ENCODE assay signal across 17 cellular contexts in the genomic region with DNA sequence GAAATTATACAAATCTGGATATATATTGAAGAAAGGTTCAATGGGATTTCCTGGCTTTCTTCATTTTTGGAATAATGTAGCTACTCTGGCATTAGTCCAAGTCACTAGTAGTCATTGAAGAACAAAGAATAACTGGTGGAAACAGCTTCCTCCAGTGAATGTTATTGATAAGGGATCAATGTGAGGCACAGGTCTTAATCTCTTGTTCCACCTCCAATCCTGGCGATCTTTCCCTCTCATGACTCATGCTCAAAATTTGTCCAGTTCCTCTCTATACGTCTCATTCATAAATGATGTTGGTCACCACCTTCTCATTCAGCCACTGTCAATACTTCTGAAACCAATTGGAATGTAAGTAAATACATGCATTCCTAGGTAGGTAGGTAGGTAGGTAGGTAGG.
"Had no signal": no experiment of that assay in that cellular context is flagged by ENCODE, and none has a peak within 500 bp of the region (broad histone marks: within the 10 kb centered on the region; RNA-seq: fewer than 3 reads in every experiment).

No MANE protein-coding gene starts in this region.

- DNase-seq: activated CD4-positive, alpha-beta memory T cell treated with anti-CD3 and anti-CD28 coated beads, Interleukin-2, amount 10 ng/mL, durations not matched to agents 7 days and 5 days; activated CD4-positive, alpha-beta T cell treated with anti-CD3 and anti-CD28 coated beads for 36 hours; activated CD4-positive, alpha-beta T cell treated with anti-CD3 and anti-CD28 coated beads, Interleukin-2, amount 50 U/mL, for 1 hour; activated gamma-delta T cell; activated naive CD4-positive, alpha-beta T cell treated with anti-CD3 and anti-CD28 coated beads for 36 hours; activated T-cell treated with anti-CD3 and anti-CD28 coated beads for 4 hours; activated T-cell treated with anti-CD3 and anti-CD28 coated beads, Interleukin-2, amount 50 U/mL, for 48 hours; cerebellar nuclear complex; NCI-H2107; T-helper 1 cell had no signal

- H2AFZ ChIP-seq: PC-9 had no signal

- H3K4me2 ChIP-seq: PC-9, SK-N-SH had no signal

- ATAC-seq: activated CD4-positive, alpha-beta T cell treated with anti-CD3 and anti-CD28 coated beads for 36 hours; activated T-helper 17 cell treated with anti-CD3 and anti-CD28 coated beads, Interleukin-2, amount 50 U/mL, for 72 hours; K562 had no signal

- H3K9me2 ChIP-seq: SK-N-SH had no signal

- H3K36me3 ChIP-seq: brain microvascular endothelial cell, SJCRH30, WERI-Rb-1 had no signal

- H3K9me3 ChIP-seq: SJCRH30, SK-N-SH had no signal

- H3K27me3 ChIP-seq: brain microvascular endothelial cell, SJCRH30 had no signal

- H3K4me1 ChIP-seq: SJCRH30 had no signal

- H3K4me3 ChIP-seq: K562, PC-9, SJCRH30 had no signal

- H3K9ac ChIP-seq: SK-N-SH had no signal

- H3K27ac ChIP-seq: brain microvascular endothelial cell, PC-9, SJCRH30, WERI-Rb-1 had no signal
